8 cellular contexts compared by ENCODE assay signal in the genomic region with DNA sequence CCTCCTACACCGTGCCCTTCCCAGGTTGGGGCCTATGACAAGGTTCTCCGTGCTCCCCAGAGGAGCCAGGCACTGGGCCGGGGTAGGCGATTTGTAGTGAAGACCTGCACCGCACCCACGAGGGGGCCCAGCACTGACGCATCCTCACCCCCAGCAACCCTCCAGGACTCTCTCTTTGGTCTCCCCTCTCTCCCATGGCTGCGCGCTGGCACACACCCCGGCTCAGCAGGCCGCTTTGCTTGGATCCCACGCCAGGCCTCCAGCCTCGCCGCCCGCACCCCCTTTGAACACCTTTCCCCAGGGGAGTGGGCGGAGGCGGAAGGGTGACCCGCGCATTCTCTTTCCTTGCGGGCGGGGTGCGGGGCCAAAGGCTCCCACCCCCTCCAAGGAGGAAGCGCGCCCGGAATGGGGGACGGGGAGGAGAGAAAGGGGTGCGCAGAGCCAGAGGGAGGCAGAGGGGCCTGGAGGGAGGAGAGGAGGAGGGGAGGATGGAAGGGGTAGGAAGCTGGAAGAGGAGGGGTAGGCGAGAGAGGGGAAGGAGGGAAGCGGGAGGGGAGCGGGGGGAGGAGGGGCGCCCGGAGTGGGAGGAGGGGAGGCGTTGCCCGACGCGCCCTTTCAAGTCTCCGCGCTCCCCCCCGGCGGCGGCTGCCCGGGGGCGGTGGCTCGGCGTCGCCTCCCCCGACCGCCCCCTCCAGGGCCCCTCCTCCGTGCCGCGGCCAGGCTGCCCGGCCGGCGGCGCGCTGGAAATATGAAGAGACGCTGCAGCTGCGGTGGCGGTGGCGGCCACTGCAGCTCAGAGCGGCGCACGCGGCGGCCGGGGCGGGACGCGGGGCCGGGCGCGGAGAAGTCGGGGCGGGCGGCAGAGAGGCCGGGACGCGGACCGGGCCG. TPM values are rescaled to one million over a fixed set of nuclear protein-coding genes. Genes with fewer than 3 reads are reported as not detected.
A peak's percentile ranks its signal among the peaks of the same experiment; 100 is the strongest.
DNase-seq lines count a peak whose midpoint lies in the region; ATAC-seq and TF ChIP-seq lines count a peak whose summit lies in the region.

TSS of gene APCDD1 (plus strand) at position 751 of the 888 bp plus-strand sequence. CDS start 347 bp downstream, outside the sequence.

- H4K20me1 ChIP-seq in MM.1S (ENCODE audit: insufficient read depth, low read length), result no peaks in the 10 kb centered on the region

- no peak within 1 kb of the TSS for H3K27ac Mint-ChIP-seq in CD4-positive, alpha-beta T cell
- H3K27ac Mint-ChIP-seq in brain, result peak within 1 kb of the TSS; percentile 82 to 92 (median 92)

- peaks cover 74% of the 10 kb centered on the region for H3K27me3 Mint-ChIP-seq in CD4-positive, alpha-beta T cell
- H3K27me3 Mint-ChIP-seq in brain, result peaks cover 14% of the 10 kb centered on the region

- H3K36me3 ChIP-seq in MM.1S (replicated peaks; ENCODE audit: insufficient read depth, low read length) (no peaks in the 10 kb centered on the region), skeletal muscle tissue (ENCODE audit: control insufficient read depth in 3 of 3, insufficient read depth in 3 of 3, low read length in 3 of 3) (no peaks in the 10 kb centered on the region)

- no peaks in the 10 kb centered on the region for H3K36me3 Mint-ChIP-seq in CD4-positive, alpha-beta T cell (ENCODE audit: low read depth)
- H3K36me3 Mint-ChIP-seq in brain, result no peaks in the 10 kb centered on the region

- ATAC-seq in CD4-positive, alpha-beta T cell (ENCODE audit: poor library complexity), result no peak
- ATAC-seq in GM18511 (IDR thresholded peaks at IDR 0.05; ENCODE audit: unreplicated experiment), result no peak
- ATAC-seq in HG02885 (IDR thresholded peaks at IDR 0.05; ENCODE audit: poor library complexity, unreplicated experiment), result no peak
- ATAC-seq in GM18517 (IDR thresholded peaks at IDR 0.05; ENCODE audit: unreplicated experiment), result no peak

- H3K79me2 ChIP-seq in MM.1S (ENCODE audit: low read length), result no peaks in the 10 kb centered on the region

- no peaks in the 10 kb centered on the region for H3K9me3 ChIP-seq in CD4-positive, alpha-beta T cell (ENCODE audit: control insufficient read depth, low read length)
- H3K9me3 ChIP-seq in MM.1S (replicated peaks; ENCODE audit: insufficient read depth, low read length) (no peaks in the 10 kb centered on the region), skeletal muscle tissue (ENCODE audit: control insufficient read depth in 3 of 3, low read length in 3 of 3) (no peaks in the 10 kb centered on the region)

- H3K4me1 ChIP-seq in MM.1S (ENCODE audit: low read length) (no peaks in the 10 kb centered on the region), skeletal muscle tissue (ENCODE audit: control insufficient read depth in 3 of 3, insufficient read depth in 3 of 3, low read length in 3 of 3) (peaks cover 8 to 15% (median 12%) of the 10 kb centered on the region in 3 donors)

- CTCF ChIA-PET in CD4-positive, alpha-beta T cell (lab: Charles Lee), result no interaction called here

- H3K27me3 ChIP-seq in CD4-positive, alpha-beta T cell (ENCODE audit: control insufficient read depth, insufficient read depth, low read length), result peaks cover 38% of the 10 kb centered on the region
- H3K27me3 ChIP-seq in MM.1S (replicated peaks; ENCODE audit: insufficient read depth, low read length) (no peaks in the 10 kb centered on the region), skeletal muscle tissue (ENCODE audit: control insufficient read depth in 3 of 3, insufficient read depth in 3 of 3, low read length in 3 of 3) (peaks cover 6 to 52% (median 38%) of the 10 kb centered on the region in 3 donors)

- no peak within 1 kb of the TSS for H2AFZ ChIP-seq in MM.1S (ENCODE audit: low read length)

- peak within 1 kb of the TSS; percentile 53 for H3K4me3 Mint-ChIP-seq in CD4-positive, alpha-beta T cell
- peak within 1 kb of the TSS; percentile 86 to 93 (median 91) for H3K4me3 Mint-ChIP-seq in brain

- intact Hi-C loops in CD4-positive, alpha-beta T cell (cut with DNase I, micrococcal nuclease), result no loop called here

- H3K4me2 ChIP-seq in MM.1S (ENCODE audit: low read depth, low read length), result peak within 1 kb of the TSS; percentile 31; the same call in 1 of the 2 replicates

- peaks cover 4% of the 10 kb centered on the region for H3K4me1 Mint-ChIP-seq in CD4-positive, alpha-beta T cell (ENCODE audit: low read depth)
- H3K4me1 Mint-ChIP-seq in brain, result peaks cover 57% of the 10 kb centered on the region

- no peaks in the 10 kb centered on the region for H3K9me2 ChIP-seq in MM.1S (replicated peaks; ENCODE audit: insufficient read depth, low read length)

- H3K4me3 ChIP-seq in MM.1S (ENCODE audit: low read length) (peak within 1 kb of the TSS; percentile 26; the same call in 1 of the 2 replicates), skeletal muscle tissue (ENCODE audit: low read length in 3 of 3) (peak within 1 kb of the TSS; percentile 53 to 73 (median 54))

- no peak within 1 kb of the TSS for H3K27ac ChIP-seq in CD4-positive, alpha-beta T cell (ENCODE audit: low read depth, low read length)
- no peak within 1 kb of the TSS for H3K27ac ChIP-seq in MM.1S (ENCODE audit: low read length)
- H3K27ac ChIP-seq in skeletal muscle tissue (ENCODE audit: low read depth, low read length), result peak within 1 kb of the TSS; percentile 39

- DNase-seq in CD4-positive, alpha-beta T cell, result no peak
- DNase-seq in MM.1S (no peak), islet precursor cell (peak; percentile 86)

- no peaks in the 10 kb centered on the region for H3K9me3 Mint-ChIP-seq in CD4-positive, alpha-beta T cell
- peaks cover 0 to 3% (median 0%) of the 10 kb centered on the region in 5 experiments for H3K9me3 Mint-ChIP-seq in brain

- H3F3A ChIP-seq in MM.1S (ENCODE audit: insufficient read depth, low read length), result no peaks in the 10 kb centered on the region

- no peak for TF ChIP-seq CTCF in CD4-positive, alpha-beta T cell (IDR thresholded peaks at IDR 0.05)
- TF ChIP-seq CTCF in MM.1S (IDR thresholded peaks at IDR 0.05; ENCODE audit: low read length), result no peak
- TF ChIP-seq CTCF in brain (conservative IDR thresholded peaks at IDR 0.05), result no peak

- POLR2A ChIA-PET in CD4-positive, alpha-beta T cell (lab: Charles Lee), result no interaction called here

- H3K9ac ChIP-seq in MM.1S (ENCODE audit: low read length) (no peak within 1 kb of the TSS), skeletal muscle tissue (ENCODE audit: low read depth in 1 of 3, low read length in 3 of 3) (peak within 1 kb of the TSS in 2 of 3 donors; percentile 5 to 63)

RNA-seq across cellular contexts. Expression of gene APCDD1, which starts in this region (rescaled TPM):
- not detected for total RNA-seq in CD4-positive, alpha-beta T cell
- polyA plus RNA-seq in brain (ENCODE audit: insufficient read depth, low read depth, low replicate concordance), result 36.8 TPM
- total RNA-seq in skeletal muscle tissue, result 2.6 TPM
